In genomic region chr2:39717067-39717466, GRCh38 we compare ENCODE assay signal across 19 cellular contexts. TPM values are rescaled to one million over a fixed set of nuclear protein-coding genes. Genes with fewer than 3 reads are reported as not detected.
"Had no signal": no experiment of that assay in that cellular context is flagged by ENCODE, and none has a peak within 500 bp of the region (broad histone marks: within the 10 kb centered on the region; RNA-seq: fewer than 3 reads in every experiment).

No MANE protein-coding gene starts in this region.

- H3K36me3 ChIP-seq: esophagus muscularis mucosa, gastrocnemius medialis, heart right ventricle, neutrophil, sigmoid colon had no signal

- H3K9me3 ChIP-seq: esophagus muscularis mucosa, gastrocnemius medialis, heart right ventricle, neutrophil, sigmoid colon had no signal

- DNase-seq: effector memory CD8-positive, alpha-beta T cell; gastrocnemius medialis; heart right ventricle; hypothalamus; islet precursor cell; mammary epithelial cell; naive thymus-derived CD4-positive, alpha-beta T cell; sigmoid colon; stimulated activated CD4-positive, alpha-beta T cell treated with anti-CD3 and anti-CD28 coated beads, Interleukin-12 subunit alpha, Interleukin-12 subunit beta, amount 100 ng/mL, for 4 hours; stimulated activated CD4-positive, alpha-beta T cell treated with anti-CD3 and anti-CD28 coated beads, Interleukin-2, amount 100 ng/mL, for 48 hours; stimulated activated naive CD4-positive, alpha-beta T cell treated with Interleukin-2 at 50 U/mL for 16 hours; trophoblast cell had no signal

- H3K4me1 Mint-ChIP-seq: naive thymus-derived CD4-positive, alpha-beta T cell had no signal

- H3K27me3 ChIP-seq: esophagus muscularis mucosa, gastrocnemius medialis, heart right ventricle, neutrophil, sigmoid colon had no signal

- H3K9me3 Mint-ChIP-seq: dendritic cell treated with granulocyte-macrophage colony-stimulating factor and Interleukin-4, amounts not matched to agents 40 ng/mL and 50 ng/mL, for 4 days; effector memory CD8-positive, alpha-beta T cell; naive thymus-derived CD4-positive, alpha-beta T cell had no signal

- H3K36me3 Mint-ChIP-seq: naive thymus-derived CD4-positive, alpha-beta T cell had no signal

- H3K4me1 ChIP-seq: esophagus muscularis mucosa, sigmoid colon had no signal

- ATAC-seq: effector memory CD8-positive, alpha-beta T cell; gastrocnemius medialis; heart right ventricle; left lobe of liver; naive thymus-derived CD4-positive, alpha-beta T cell had no signal

- H3K4me3 ChIP-seq: esophagus muscularis mucosa, gastrocnemius medialis, heart right ventricle, sigmoid colon, skin epidermis had no signal

- H3K27ac Mint-ChIP-seq: dendritic cell treated with granulocyte-macrophage colony-stimulating factor and Interleukin-4, amounts not matched to agents 40 ng/mL and 50 ng/mL, for 4 days; effector memory CD8-positive, alpha-beta T cell; naive thymus-derived CD4-positive, alpha-beta T cell had no signal

- H3K4me3 Mint-ChIP-seq: dendritic cell treated with granulocyte-macrophage colony-stimulating factor and Interleukin-4, amounts not matched to agents 40 ng/mL and 50 ng/mL, for 4 days; effector memory CD8-positive, alpha-beta T cell; naive thymus-derived CD4-positive, alpha-beta T cell had no signal

- H3K27ac ChIP-seq: epithelial cell of prostate, esophagus muscularis mucosa, gastrocnemius medialis, heart right ventricle, neutrophil, sigmoid colon, skin epidermis had no signal

RNA-seq across cellular contexts. Expression of gene TMEM178A, which starts 51.4 kb away (rescaled TPM):
- total RNA-seq: mononuclear cell had no signal
- polyA plus RNA-seq: naive thymus-derived CD4-positive, alpha-beta T cell had no signal
